Comparison of ENCODE assay signal across 20 cellular contexts in genomic region chr5:68122439-68122906, GRCh38.
DNase-seq lines count a peak whose midpoint lies in the region; ATAC-seq, FAIRE-seq and TF ChIP-seq lines count a peak whose summit lies in the region.
"Had no signal": no experiment of that assay in that cellular context is flagged by ENCODE, and none has a peak within 500 bp of the region (broad histone marks: within the 10 kb centered on the region; RNA-seq: fewer than 3 reads in every experiment).

No MANE protein-coding gene starts in this region.

- in situ Hi-C loops in GM13976 (cut with MboI; ENCODE audit: low sequenced_read_pairs, unreplicated experiment) = no loop called here

- peaks cover 43% of the 10 kb centered on the region for H3K4me1 ChIP-seq in DND-41 (ENCODE audit: insufficient read depth, low read length)
- H3K4me1 ChIP-seq in colonic mucosa = no peaks in the 10 kb centered on the region
- H3K4me1 ChIP-seq in pancreas = no peaks in the 10 kb centered on the region
- no peaks in the 10 kb centered on the region for H3K4me1 ChIP-seq in breast epithelium
- H3K4me1 ChIP-seq: heart right ventricle, left ventricle myocardium inferior had no signal

- DNase-seq in DND-41 (peak; percentile 86), NCI-H146 treated with DMSO at 0.1 percent for 48 hours (lab: John Stamatoyannopoulos, UW; ENCODE audit: unreplicated experiment) (peak; percentile 57), colonic mucosa (peak; percentile 77), pancreas (peak in 3 of 6 donors; percentile 20 to 51 (median 49)), breast epithelium (ENCODE audit: low spot score in 2 of 2) (no peak), GM13976 (ENCODE audit: low spot score) (no peak), DMS153 (lab: John Stamatoyannopoulos, UW) (no peak)
- DNase-seq: activated CD4-positive, alpha-beta memory T cell treated with anti-CD3 and anti-CD28 coated beads for 36 hours; activated T-cell treated with anti-CD3 and anti-CD28 coated beads, Interleukin-2, amount 50 U/mL, for 4 hours; cortex of kidney; heart right ventricle; Kasumi-1; left ventricle myocardium inferior; NCI-H1105 treated with DMSO at 0.1 percent for 48 hours; NCI-H82; stimulated activated CD4-positive, alpha-beta T cell treated with anti-CD3 and anti-CD28 coated beads, Interleukin-2, amount 100 ng/mL, for 48 hours had no signal

- intact Hi-C loops in colonic mucosa (cut with DNase I) = no loop called here
- intact Hi-C loops in pancreas (cut with DNase I) = no loop called here
- intact Hi-C loops in breast epithelium (cut with DNase I; ENCODE audit: low total_unique reads) = no loop called here

- peak overlapping the region; percentile 34 for H3K9ac ChIP-seq in DND-41 (ENCODE audit: low read depth, low read length)
- no peak overlapping the region for H3K9ac ChIP-seq in colonic mucosa (ENCODE audit: low read depth in 2 of 2, low read length in 2 of 2)

- H3K36me3 ChIP-seq in DND-41 (ENCODE audit: insufficient read depth, low read length) (no peaks in the 10 kb centered on the region), colonic mucosa (no peaks in the 10 kb centered on the region), pancreas (no peaks in the 10 kb centered on the region), breast epithelium (no peaks in the 10 kb centered on the region)
- H3K36me3 ChIP-seq: heart right ventricle, left ventricle myocardium inferior had no signal

- FAIRE-seq in pancreas (lab: Jason Lieb, UNC) = no peak
- FAIRE-seq: endothelial cell of umbilical vein had no signal

- TF ChIP-seq CTCF in DND-41 (IDR thresholded peaks at IDR 0.05; ENCODE audit: borderline replicate concordance, extremely low read depth, low read length, poor library complexity, severe bottlenecking) (peak; percentile 40), colonic mucosa (IDR thresholded peaks at IDR 0.05) (no peak), pancreas (IDR thresholded peaks at IDR 0.05) (no peak), breast epithelium (IDR thresholded peaks at IDR 0.05) (no peak), GM13976 (IDR thresholded peaks at IDR 0.05; ENCODE audit: borderline replicate concordance, control extremely low read depth, extremely low read depth, insufficient read depth, missing control alignments) (no peak)

- 32 to 36% methylated on average over 4 of the region's 4 CpGs for WGBS in pancreas, 2 donors

- 0 out of 2 replicates have a peak, but pooled peaks cover 4% of the 10 kb centered on the region for H4K20me1 ChIP-seq in DND-41 (ENCODE audit: insufficient read depth, low read length)

- peak overlapping the region; percentile 81 for H3K4me2 ChIP-seq in DND-41 (ENCODE audit: insufficient read depth, low read length)
- H3K4me2 ChIP-seq: smooth muscle cell had no signal

- H3K27me3 ChIP-seq in DND-41 (ENCODE audit: insufficient read depth, low read length, poor library complexity) (no peaks in the 10 kb centered on the region), colonic mucosa (no peaks in the 10 kb centered on the region), pancreas (no peaks in the 10 kb centered on the region), breast epithelium (no peaks in the 10 kb centered on the region)
- H3K27me3 ChIP-seq: heart right ventricle had no signal

- no peaks in the 10 kb centered on the region for H3K9me3 ChIP-seq in DND-41 (ENCODE audit: insufficient read depth, low read length, severe bottlenecking)
- no peaks in the 10 kb centered on the region for H3K9me3 ChIP-seq in colonic mucosa
- H3K9me3 ChIP-seq in pancreas = no peaks in the 10 kb centered on the region
- no peaks in the 10 kb centered on the region for H3K9me3 ChIP-seq in breast epithelium
- H3K9me3 ChIP-seq: left ventricle myocardium inferior had no signal

- H2AFZ ChIP-seq in DND-41 (ENCODE audit: low read depth, low read length) = peak overlapping the region; percentile 46; the same call in 1 of the 2 replicates

- TF ChIP-seq POLR2A in breast epithelium (IDR thresholded peaks at IDR 0.05) = no peak

- H3K27ac ChIP-seq in DND-41 (ENCODE audit: low read length) (peak overlapping the region; percentile 74), colonic mucosa (no peak overlapping the region), pancreas (no peak overlapping the region), breast epithelium (no peak overlapping the region)
- H3K27ac ChIP-seq: heart right ventricle, left ventricle myocardium inferior had no signal

- ATAC-seq in DND-41 (ENCODE audit: insufficient read depth, low read depth) (peak; percentile 91), pancreas (peak in 3 of 4 donors; percentile 49 to 71 (median 58)), GM21619 (IDR thresholded peaks at IDR 0.05; ENCODE audit: unreplicated experiment) (no peak)
- ATAC-seq: HCT116 had no signal

- H3K79me2 ChIP-seq in DND-41 (ENCODE audit: insufficient read depth, low read length) = no peaks in the 10 kb centered on the region

- peak overlapping the region in 1 of 2 experiments; percentile 55; a peak in 2 of 4 replicates for H3K4me3 ChIP-seq in DND-41 (ENCODE audit: low read depth in 1 of 2, low read length in 2 of 2)
- H3K4me3 ChIP-seq in colonic mucosa = no peak overlapping the region
- H3K4me3 ChIP-seq in pancreas = no peak overlapping the region
- no peak overlapping the region for H3K4me3 ChIP-seq in breast epithelium
- H3K4me3 ChIP-seq: heart right ventricle, left ventricle myocardium inferior, smooth muscle cell had no signal

Comparison
In these comparisons a context has a peak if more than half of its experiments do, and no peak if none do; other contexts are left out.
1. DNase-seq: peak in DND-41 (single experiment), NCI-H146 treated with DMSO at 0.1 percent for 48 hours (single experiment) and colonic mucosa (single experiment); none in breast epithelium (0 of 2), GM13976 (single experiment) and DMS153 (single experiment).